In genomic region chr17:38867179-38867994, GRCh38 we compare ENCODE assay signal across 8 cellular contexts. TPM values are rescaled to one million over a fixed set of nuclear protein-coding genes. Genes with fewer than 3 reads are reported as not detected.
DNase-seq lines count a peak whose midpoint lies in the region; ATAC-seq and TF ChIP-seq lines count a peak whose summit lies in the region.

No MANE protein-coding gene starts in this region.

- no peaks in the 10 kb centered on the region for H3K36me3 Mint-ChIP-seq in activated T-cell treated with anti-CD3 and anti-CD28 coated beads, Interleukin-2, amount 50 U/mL, for 4 hours (ENCODE audit: insufficient read depth)
- peaks cover 3% of the 10 kb centered on the region for H3K36me3 Mint-ChIP-seq in type B pancreatic cell

- H3K9me2 ChIP-seq in OCI-LY1 (ENCODE audit: low read depth, low read length), result no peaks in the 10 kb centered on the region

- H3K4me3 ChIP-seq in HEK293 (ENCODE audit: low read depth, low read length), result peak overlapping the region; percentile 39
- H3K4me3 ChIP-seq in OCI-LY1 (ENCODE audit: low read depth, low read length, poor library complexity, severe bottlenecking), result peak overlapping the region; percentile 93
- peak overlapping the region; percentile 96 for H3K4me3 ChIP-seq in fibroblast of the aortic adventitia (ENCODE audit: low read depth, low read length)
- H3K4me3 ChIP-seq in neutrophil (ENCODE audit: low read depth in 1 of 2, low read length in 1 of 2), result peak overlapping the region; percentile 80 to 99

- H3K4me3 Mint-ChIP-seq in activated T-cell treated with anti-CD3 and anti-CD28 coated beads, Interleukin-2, amount 50 U/mL, for 4 hours, result peak overlapping the region; percentile 90
- peak overlapping the region; percentile 99 for H3K4me3 Mint-ChIP-seq in type B pancreatic cell

- peak overlapping the region; percentile 29; the same call in 1 of the 2 replicates for H3K27ac ChIP-seq in HEK293 (ENCODE audit: extremely low read depth, low read depth, low read length)
- peak overlapping the region; percentile 95 for H3K27ac ChIP-seq in OCI-LY1 (ENCODE audit: low read depth, low read length, poor library complexity, severe bottlenecking)
- peak overlapping the region; percentile 99 for H3K27ac ChIP-seq in neutrophil

- no peaks in the 10 kb centered on the region for H4K20me1 ChIP-seq in OCI-LY1 (ENCODE audit: insufficient read depth, low read length)

- H3K27ac Mint-ChIP-seq in type B pancreatic cell, result peak overlapping the region; percentile 99

- ATAC-seq in activated T-cell treated with anti-CD3 and anti-CD28 coated beads, Interleukin-2, amount 50 U/mL, for 4 hours, result no peak

- CTCF ChIA-PET in HEK293 (lab: Yijun Ruan, JAX), result interaction anchor here (0.6 to 1.3 kb wide), 8 partner anchors 12 to 333 kb away, joined by 3 to 8 read pairs (median 4); partner anchors contain the start of genes LASP1NB and RPL19

- peaks cover 16% of the 10 kb centered on the region for H3K79me2 ChIP-seq in OCI-LY1 (ENCODE audit: insufficient read depth, low read length)

- POLR2A ChIA-PET in HEK293 (lab: Yijun Ruan, JAX), result interaction anchor here (0.6 to 4.1 kb wide), 4 partner anchors 14 to 287 kb away, joined by 3 to 24 read pairs (median 7); partner anchors contain the start of gene RPL23

- peaks cover 33% of the 10 kb centered on the region for H3K4me1 Mint-ChIP-seq in activated T-cell treated with anti-CD3 and anti-CD28 coated beads, Interleukin-2, amount 50 U/mL, for 4 hours (ENCODE audit: low read depth)
- peaks cover 20% of the 10 kb centered on the region for H3K4me1 Mint-ChIP-seq in type B pancreatic cell (ENCODE audit: unreplicated experiment)

- H3K27me3 Mint-ChIP-seq in activated T-cell treated with anti-CD3 and anti-CD28 coated beads, Interleukin-2, amount 50 U/mL, for 4 hours (ENCODE audit: low read depth), result no peaks in the 10 kb centered on the region
- H3K27me3 Mint-ChIP-seq in type B pancreatic cell, result peaks cover 13% of the 10 kb centered on the region

- H3K9me3 Mint-ChIP-seq in activated T-cell treated with anti-CD3 and anti-CD28 coated beads, Interleukin-2, amount 50 U/mL, for 4 hours, result no peaks in the 10 kb centered on the region
- no peaks in the 10 kb centered on the region for H3K9me3 Mint-ChIP-seq in type B pancreatic cell

- no peaks in the 10 kb centered on the region for H3K27me3 ChIP-seq in OCI-LY1 (ENCODE audit: insufficient read depth, low read length)
- H3K27me3 ChIP-seq in neutrophil, result peaks cover 5% of the 10 kb centered on the region

- TF ChIP-seq CTCF in HEK293 (tag by site-specific recombination; IDR thresholded peaks at IDR 0.05) (peak; percentile 34; the same call in 1 of the 2 replicates), OCI-LY1 (IDR thresholded peaks at IDR 0.05; ENCODE audit: low read length) (peak; percentile 20; the same call in 1 of the 2 replicates), fibroblast of the aortic adventitia (IDR thresholded peaks at IDR 0.05; ENCODE audit: insufficient read depth, low read length) (peak; percentile 34), neutrophil (IDR thresholded peaks at IDR 0.05) (no peak), type B pancreatic cell (conservative IDR thresholded peaks at IDR 0.05) (peak; percentile 72)

- peaks cover 5% of the 10 kb centered on the region; the same call in 1 of the 2 replicates for H3F3A ChIP-seq in OCI-LY1 (ENCODE audit: insufficient read depth, low read length)

- peak overlapping the region; percentile 91 for H3K9ac ChIP-seq in OCI-LY1 (ENCODE audit: low read length)

- H3K4me1 ChIP-seq in HEK293 (ENCODE audit: control insufficient read depth, insufficient read depth, low read length) (peaks cover 7% of the 10 kb centered on the region), OCI-LY1 (ENCODE audit: insufficient read depth, low read length, severe bottlenecking) (peaks cover 41% of the 10 kb centered on the region), neutrophil (ENCODE audit: control insufficient read depth in 1 of 2, insufficient read depth in 1 of 2, low read depth in 1 of 2, low read length in 1 of 2) (peaks cover 34 to 35% of the 10 kb centered on the region in 2 experiments)

- DNase-seq in AG08395 (ENCODE audit: low spot score) (peak; percentile 21), fibroblast of the aortic adventitia (ENCODE audit: low read depth) (peak; percentile 85), type B pancreatic cell (ENCODE audit: extremely low spot score, unreplicated experiment) (no peak), GOT3 (lab: John Stamatoyannopoulos, UW) (no peak)
- DNase-seq in activated T-cell treated with anti-CD3 and anti-CD28 coated beads, Interleukin-2, amount 50 U/mL, for 4 hours, result peak; percentile 68

- H3K9me3 ChIP-seq in HEK293 (ENCODE audit: control insufficient read depth, insufficient read depth, low read depth, low read length) (no peaks in the 10 kb centered on the region), OCI-LY1 (ENCODE audit: low read length) (no peaks in the 10 kb centered on the region), neutrophil (no peaks in the 10 kb centered on the region)

- H3K4me2 ChIP-seq in OCI-LY1 (ENCODE audit: low read length), result peak overlapping the region; percentile 83

- H3K36me3 ChIP-seq in HEK293 (ENCODE audit: control insufficient read depth in 2 of 2, insufficient read depth in 1 of 2, low read length in 2 of 2) (no peaks in the 10 kb centered on the region), OCI-LY1 (ENCODE audit: insufficient read depth, low read length) (peaks cover 4% of the 10 kb centered on the region; the same call in 1 of the 2 replicates), neutrophil (no peaks in the 10 kb centered on the region)

- no peak overlapping the region for H2AFZ ChIP-seq in OCI-LY1 (ENCODE audit: low read length)

TF ChIP-seq in HEK293, 187 proteins besides CTCF, POLR2A, EP300 and RAD21 (continues in another document):
- TF ChIP-seq ZNF544 (tag by site-specific recombination; IDR thresholded peaks at IDR 0.05) (no peak), ZNF169 (tag by site-specific recombination; IDR thresholded peaks at IDR 0.05) (no peak), ATF2 (tag by site-specific recombination; IDR thresholded peaks at IDR 0.05; ENCODE audit: low read depth) (no peak), SP7 (tag by site-specific recombination; IDR thresholded peaks at IDR 0.05) (peak; percentile 77), ZNF776 (tag by site-specific recombination; IDR thresholded peaks at IDR 0.05; ENCODE audit: borderline replicate concordance) (no peak), IKZF3 (tag by site-specific recombination; IDR thresholded peaks at IDR 0.05) (0 out of 2 replicates have a peak, but pooled peaks have one; percentile 13), ZNF707 (tag by site-specific recombination; IDR thresholded peaks at IDR 0.05) (no peak), ZNF174 (tag by site-specific recombination; IDR thresholded peaks at IDR 0.05) (no peak), ZNF223 (tag by site-specific recombination; IDR thresholded peaks at IDR 0.05) (no peak), ZNF560 (tag by site-specific recombination; IDR thresholded peaks at IDR 0.05; ENCODE audit: borderline replicate concordance) (no peak), WT1 (tag by site-specific recombination; IDR thresholded peaks at IDR 0.05) (no peak), HOXC10 (CRISPR knock-in tag; IDR thresholded peaks at IDR 0.05) (no peak), ZNF600 (tag by site-specific recombination; IDR thresholded peaks at IDR 0.05) (no peak), BCL6B (tag by site-specific recombination; IDR thresholded peaks at IDR 0.05) (no peak), YY2 (tag by site-specific recombination; IDR thresholded peaks at IDR 0.05) (no peak), ZNF501 (tag by site-specific recombination; IDR thresholded peaks at IDR 0.05) (peak; percentile 74; the same call in 1 of the 2 replicates), ZSCAN16 (tag by site-specific recombination; IDR thresholded peaks at IDR 0.05) (no peak), ZNF596 (tag by site-specific recombination; IDR thresholded peaks at IDR 0.05) (0 out of 2 replicates have a peak, but pooled peaks have one; percentile 42), SETDB1 (IDR thresholded peaks at IDR 0.05; ENCODE audit: insufficient read length, low read length) (no peak), ZBTB1 (tag by site-specific recombination; IDR thresholded peaks at IDR 0.05) (no peak)

RNA-seq across cellular contexts. Expression of gene LASP1, which starts 2.5 kb away (rescaled TPM):
- total RNA-seq in activated T-cell treated with anti-CD3 and anti-CD28 coated beads, Interleukin-2, amount 50 U/mL, for 4 hours, result 100 to 1,000 TPM in 1 of 3 donors, 10 to 100 TPM in 2; 74.7 to 109 (median 88.2) TPM
- total RNA-seq in fibroblast of the aortic adventitia (ENCODE audit: low replicate concordance) (65.6 and 174 TPM in 2 replicates), type B pancreatic cell (ENCODE audit: low replicate concordance) (159 and 210 TPM in 2 replicates)

RNA-seq across cellular contexts. Expression of gene RPL23, which starts 13.9 kb away (rescaled TPM):
- total RNA-seq in activated T-cell treated with anti-CD3 and anti-CD28 coated beads, Interleukin-2, amount 50 U/mL, for 4 hours, result 1,000 to 10,000 TPM; 2,350 to 2,556 (median 2,362) TPM
- total RNA-seq in fibroblast of the aortic adventitia (ENCODE audit: low replicate concordance) (638 and 2,401 TPM in 2 replicates), type B pancreatic cell (ENCODE audit: low replicate concordance) (1,908 and 1,925 TPM in 2 replicates)

RNA-seq across cellular contexts. Expression of gene CWC25, which starts 42.3 kb away (rescaled TPM):
- total RNA-seq in activated T-cell treated with anti-CD3 and anti-CD28 coated beads, Interleukin-2, amount 50 U/mL, for 4 hours, result 10 to 100 TPM; 32.7 to 36.5 (median 32.9) TPM
- total RNA-seq in fibroblast of the aortic adventitia (ENCODE audit: low replicate concordance), result 10.4 and 27.8 TPM in 2 replicates
- 17.7 and 19.7 TPM in 2 replicates for total RNA-seq in type B pancreatic cell (ENCODE audit: low replicate concordance)

Comparison
In these comparisons a context has a peak if more than half of its experiments do, and no peak if none do; other contexts are left out.
1. DNase-seq: peak in AG08395 (single experiment), activated T-cell treated with anti-CD3 and anti-CD28 coated beads, Interleukin-2, amount 50 U/mL, for 4 hours (single experiment) and fibroblast of the aortic adventitia (single experiment); none in type B pancreatic cell (single experiment) and GOT3 (single experiment).
2. H3K27ac ChIP-seq: peak in every context shown above with its lines; median percentile 99 in neutrophil; 95 in OCI-LY1; 29 in HEK293.
3. H3K4me3 ChIP-seq: peak in every context shown above with its lines; median percentile 96 in fibroblast of the aortic adventitia; 93 in OCI-LY1; 90 in neutrophil; 39 in HEK293.